1 cellular context compared by ENCODE assay signal in genomic region chr22:19490628-19491230, GRCh38.
TF ChIP-seq lines count a peak whose summit lies in the region.

No MANE protein-coding gene starts in this region.

TF ChIP-seq in K562, 482 proteins besides CTCF, POLR2A, EP300 and RAD21 (continued from another document):
- TF ChIP-seq, protein P1, sequence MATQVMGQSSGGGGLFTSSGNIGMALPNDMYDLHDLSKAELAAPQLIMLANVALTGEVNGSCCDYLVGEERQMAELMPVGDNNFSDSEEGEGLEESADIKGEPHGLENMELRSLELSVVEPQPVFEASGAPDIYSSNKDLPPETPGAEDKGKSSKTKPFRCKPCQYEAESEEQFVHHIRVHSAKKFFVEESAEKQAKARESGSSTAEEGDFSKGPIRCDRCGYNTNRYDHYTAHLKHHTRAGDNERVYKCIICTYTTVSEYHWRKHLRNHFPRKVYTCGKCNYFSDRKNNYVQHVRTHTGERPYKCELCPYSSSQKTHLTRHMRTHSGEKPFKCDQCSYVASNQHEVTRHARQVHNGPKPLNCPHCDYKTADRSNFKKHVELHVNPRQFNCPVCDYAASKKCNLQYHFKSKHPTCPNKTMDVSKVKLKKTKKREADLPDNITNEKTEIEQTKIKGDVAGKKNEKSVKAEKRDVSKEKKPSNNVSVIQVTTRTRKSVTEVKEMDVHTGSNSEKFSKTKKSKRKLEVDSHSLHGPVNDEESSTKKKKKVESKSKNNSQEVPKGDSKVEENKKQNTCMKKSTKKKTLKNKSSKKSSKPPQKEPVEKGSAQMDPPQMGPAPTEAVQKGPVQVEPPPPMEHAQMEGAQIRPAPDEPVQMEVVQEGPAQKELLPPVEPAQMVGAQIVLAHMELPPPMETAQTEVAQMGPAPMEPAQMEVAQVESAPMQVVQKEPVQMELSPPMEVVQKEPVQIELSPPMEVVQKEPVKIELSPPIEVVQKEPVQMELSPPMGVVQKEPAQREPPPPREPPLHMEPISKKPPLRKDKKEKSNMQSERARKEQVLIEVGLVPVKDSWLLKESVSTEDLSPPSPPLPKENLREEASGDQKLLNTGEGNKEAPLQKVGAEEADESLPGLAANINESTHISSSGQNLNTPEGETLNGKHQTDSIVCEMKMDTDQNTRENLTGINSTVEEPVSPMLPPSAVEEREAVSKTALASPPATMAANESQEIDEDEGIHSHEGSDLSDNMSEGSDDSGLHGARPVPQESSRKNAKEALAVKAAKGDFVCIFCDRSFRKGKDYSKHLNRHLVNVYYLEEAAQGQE (CRISPR knock-in tag; IDR thresholded peaks at IDR 0.05; ENCODE audit: low read depth), result no peak
- TF ChIP-seq SREBF1 (IDR thresholded peaks at IDR 0.05; ENCODE audit: borderline replicate concordance, low read depth, low read length) (no peak), DEAF1 (CRISPR knock-in tag; IDR thresholded peaks at IDR 0.05) (no peak), VEZF1 (CRISPR knock-in tag; IDR thresholded peaks at IDR 0.05) (no peak), ZNF384 (IDR thresholded peaks at IDR 0.05; ENCODE audit: low read depth, low read length) (peak; percentile 55; the same call in 1 of the 2 replicates), HDAC8 (tag; IDR thresholded peaks at IDR 0.05) (no peak)
